ENCODE assay signal across 7 cellular contexts in the genomic region with DNA sequence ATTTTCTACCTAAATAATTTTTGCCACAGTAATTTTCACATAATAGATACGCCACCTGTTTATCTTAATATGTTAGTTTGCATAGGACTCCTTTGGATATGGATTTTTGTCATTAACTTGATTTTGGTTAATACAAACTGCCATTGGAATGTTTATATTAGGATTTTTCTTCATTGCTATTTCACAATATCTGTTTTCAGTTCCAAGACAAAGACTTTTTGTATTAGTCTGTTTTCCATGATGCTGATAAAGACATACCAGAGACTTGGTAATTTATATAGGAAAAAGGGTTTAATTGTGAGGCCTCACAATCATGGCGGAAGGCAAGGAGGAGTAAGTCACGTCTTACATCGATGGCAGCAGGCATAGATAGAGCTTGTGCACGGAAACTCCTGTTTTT.
"Had no signal": no experiment of that assay in that cellular context is flagged by ENCODE, and none has a peak within 500 bp of the region (broad histone marks: within the 10 kb centered on the region; RNA-seq: fewer than 3 reads in every experiment).

No MANE protein-coding gene starts in this region.

- DNase-seq: H9, HCEC 1CT had no signal

- FAIRE-seq: H1, H54, HTR-8/SVneo, K562 had no signal

- H3K4me2 ChIP-seq: GM23338 had no signal

- H3K4me3 ChIP-seq: GM23338, K562 had no signal

- H2AFZ ChIP-seq: GM23338 had no signal

- ATAC-seq: GM23338, K562 had no signal
